8 cellular contexts compared by ENCODE assay signal in the genomic region with DNA sequence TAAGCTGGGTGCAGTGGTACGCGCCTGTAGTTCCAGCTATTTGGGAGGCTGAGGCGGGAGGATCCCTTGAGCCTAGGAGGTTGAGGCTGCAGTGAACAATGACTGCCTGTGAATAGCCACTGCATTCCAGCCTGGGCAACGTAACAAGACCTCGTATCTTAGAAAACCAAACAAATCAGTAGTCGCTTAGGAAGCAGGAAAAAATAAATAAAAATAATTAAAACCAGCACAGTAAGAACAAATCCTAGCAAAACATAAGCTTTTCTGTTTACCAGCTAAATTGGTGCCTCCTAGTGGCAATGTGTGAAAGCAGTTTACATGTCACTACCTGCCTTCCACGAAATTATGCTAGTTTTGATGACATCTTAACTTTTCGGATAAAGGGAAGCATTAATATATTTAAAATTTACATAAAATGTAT. TPM values are rescaled to one million over a fixed set of nuclear protein-coding genes. Genes with fewer than 3 reads are reported as not detected.
DNase-seq lines count a peak whose midpoint lies in the region; ATAC-seq and TF ChIP-seq lines count a peak whose summit lies in the region.

No MANE protein-coding gene starts in this region.

- ATAC-seq in naive thymus-derived CD4-positive, alpha-beta T cell, result no peak
- ATAC-seq in activated CD4-positive, CD25-positive, alpha-beta regulatory T cell treated with anti-CD3 and anti-CD28 coated beads, Interleukin-2, amount 50 U/mL, for 24 hours, result no peak
- no peak for ATAC-seq in HG03039 (IDR thresholded peaks at IDR 0.05; ENCODE audit: unreplicated experiment)

- H3K4me3 Mint-ChIP-seq in naive thymus-derived CD4-positive, alpha-beta T cell, result peak overlapping the region in 9 of 10 donors; percentile 88 to 96 (median 94)

- DNase-seq in AG04450 (ENCODE audit: low read depth, low spot score) (peak; percentile 32), PC-9 (peak in 1 of 2 experiments; percentile 43), dermis microvascular lymphatic vessel endothelial cell (ENCODE audit: low read depth in 2 of 2) (peak; percentile 53 to 71), nucleus accumbens (lab: John Stamatoyannopoulos, UW) (no peak)
- DNase-seq in naive thymus-derived CD4-positive, alpha-beta T cell, result peak in 5 of 9 donors; percentile 37 to 53 (median 42)

- POLR2A ChIA-PET in AG04450 (lab: Yijun Ruan, JAX), result interaction anchor here (0.7 to 4.2 kb wide), 9 partner anchors 10 to 387 kb away, joined by 3 to 44 read pairs (median 8); a partner anchor contains a TSS
- POLR2A ChIA-PET in PC-9 (lab: Charles Lee; ENCODE audit: unreplicated experiment), result interaction anchor here (0.6 to 1.0 kb wide), 8 partner anchors 13 to 398 kb away, joined by 3 to 9 read pairs (median 5); a partner anchor contains a TSS
- POLR2A ChIA-PET in naive thymus-derived CD4-positive, alpha-beta T cell (lab: Charles Lee), result interaction anchor here (0.6 to 5.2 kb wide), 19 partner anchors 9 to 647 kb away, joined by 3 to 69 read pairs (median 6); a partner anchor contains a TSS

- H3K27me3 Mint-ChIP-seq in naive thymus-derived CD4-positive, alpha-beta T cell, result no peaks in the 10 kb centered on the region

- H3K27ac Mint-ChIP-seq in naive thymus-derived CD4-positive, alpha-beta T cell, result peak overlapping the region; percentile 94 to 99 (median 97)

- intact Hi-C loops in PC-9 (cut with micrococcal nuclease; ENCODE audit: unreplicated experiment), result no loop called here
- intact Hi-C loops in naive thymus-derived CD4-positive, alpha-beta T cell (cut with micrococcal nuclease), result loop anchor here in 1 of 2 donors (1.0 kb wide), 1 partner anchor 235 kb away; no protein-coding TSS in a partner anchor

- H3K27me3 ChIP-seq in AG04450 (ENCODE audit: control insufficient read depth, insufficient read depth, low read length), result no peaks in the 10 kb centered on the region
- H3K27me3 ChIP-seq in PC-9 (ENCODE audit: insufficient read depth, low read depth), result no peaks in the 10 kb centered on the region
- no peaks in the 10 kb centered on the region for H3K27me3 ChIP-seq in naive thymus-derived CD4-positive, alpha-beta T cell (ENCODE audit: control insufficient read depth in 2 of 2, insufficient read depth in 2 of 2, low read length in 2 of 2)

- H3K4me1 ChIP-seq in PC-9 (replicated peaks; ENCODE audit: insufficient read depth), result peaks cover 28% of the 10 kb centered on the region
- peaks cover 28 to 31% of the 10 kb centered on the region in 2 donors for H3K4me1 ChIP-seq in naive thymus-derived CD4-positive, alpha-beta T cell (ENCODE audit: control insufficient read depth in 2 of 2, insufficient read depth in 2 of 2, low read length in 2 of 2)

- H3K9me3 Mint-ChIP-seq in naive thymus-derived CD4-positive, alpha-beta T cell, result peaks cover 0 to 2% (median 0%) of the 10 kb centered on the region in 11 donors

- H3K4me2 ChIP-seq in PC-9, result peak overlapping the region; percentile 92

- no peaks in the 10 kb centered on the region for H3K36me3 ChIP-seq in PC-9 (ENCODE audit: low read depth)
- H3K36me3 ChIP-seq in naive thymus-derived CD4-positive, alpha-beta T cell (ENCODE audit: control insufficient read depth in 2 of 3, insufficient read depth in 3 of 3, low read length in 3 of 3), result peaks cover 0 to 19% (median 2%) of the 10 kb centered on the region in 3 experiments

- TSS peak; percentile 43 for BruUV-seq in PC-9 (replicated peaks; lab: Mats Ljungman, UMichigan)

- no peak overlapping the region for H2AFZ ChIP-seq in PC-9

- H3K4me3 ChIP-seq in AG04450 (ENCODE audit: low read depth, low read length) (peak overlapping the region; percentile 69), PC-9 (peak overlapping the region; percentile 59)
- H3K4me3 ChIP-seq in naive thymus-derived CD4-positive, alpha-beta T cell (ENCODE audit: low read length), result peak overlapping the region; percentile 58

- TF ChIP-seq CTCF in AG04450 (IDR thresholded peaks at IDR 0.05; ENCODE audit: low read depth, low read length), result peak; percentile 78
- TF ChIP-seq CTCF in GM12874 (IDR thresholded peaks at IDR 0.05; ENCODE audit: insufficient read depth, low read depth, low read length), result peak; percentile 65
- peak; percentile 73 for TF ChIP-seq CTCF in PC-9 (conservative IDR thresholded peaks at IDR 0.05)

- CTCF ChIA-PET in AG04450 (lab: Charles Lee) (interaction anchor here (0.5 to 4.9 kb wide), 31 partner anchors 8 to 507 kb away, joined by 3 to 49 read pairs (median 4); a partner anchor contains a TSS), PC-9 (lab: Charles Lee) (interaction anchor here (0.5 to 1.6 kb wide), 7 partner anchors 12 to 476 kb away, joined by 3 to 10 read pairs (median 4); a partner anchor contains a TSS)
- CTCF ChIA-PET in naive thymus-derived CD4-positive, alpha-beta T cell (lab: Charles Lee), result interaction anchor here (0.6 to 1.9 kb wide), 7 partner anchors 9 to 848 kb away, joined by 3 to 17 read pairs (median 4); no protein-coding TSS in a partner anchor

- H3K79me2 ChIP-seq in PC-9 (ENCODE audit: low read depth), result peaks cover 46% of the 10 kb centered on the region

- H3K9me3 ChIP-seq in AG04450 (ENCODE audit: control insufficient read depth, insufficient read depth, low read length) (no peaks in the 10 kb centered on the region; the same call in 1 of the 2 replicates), PC-9 (ENCODE audit: insufficient read depth, low read depth) (no peaks in the 10 kb centered on the region)
- no peaks in the 10 kb centered on the region for H3K9me3 ChIP-seq in naive thymus-derived CD4-positive, alpha-beta T cell (ENCODE audit: control insufficient read depth in 2 of 3, low read length in 3 of 3)

- peaks cover 4 to 22% (median 11%) of the 10 kb centered on the region in 5 donors for H3K36me3 Mint-ChIP-seq in naive thymus-derived CD4-positive, alpha-beta T cell

- peaks cover 19 to 43% (median 38%) of the 10 kb centered on the region in 7 donors for H3K4me1 Mint-ChIP-seq in naive thymus-derived CD4-positive, alpha-beta T cell

- H3F3A ChIP-seq in PC-9 (ENCODE audit: insufficient read depth, low read depth), result peaks cover 29% of the 10 kb centered on the region

- no peaks in the 10 kb centered on the region for H3K9me2 ChIP-seq in PC-9 (ENCODE audit: insufficient read depth)

- H4K20me1 ChIP-seq in PC-9 (ENCODE audit: insufficient read depth), result peaks cover 16% of the 10 kb centered on the region

- H3K27ac ChIP-seq in AG04450 (ENCODE audit: low read depth, low read length) (peak overlapping the region; percentile 74), PC-9 (no peak overlapping the region)
- H3K27ac ChIP-seq in naive thymus-derived CD4-positive, alpha-beta T cell (ENCODE audit: low read depth, low read length), result peak overlapping the region; percentile 95

RNA-seq across cellular contexts. Expression of a gene that starts 1.3 kb away (rescaled TPM):
- polyA plus RNA-seq in AG04450 (2011; rRNA removed), result 2.9 and 4.2 TPM in 2 replicates
- 3.4 and 3.9 TPM in 2 replicates for polyA minus RNA-seq in AG04450 (2011; rRNA and poly(A)+ RNA removed)
- 18.6 and 21.4 TPM in 2 replicates for total RNA-seq in PC-9 (2021)
- 12.1 and 16.3 TPM in 2 replicates for total RNA-seq in dermis microvascular lymphatic vessel endothelial cell
- 10 to 100 TPM in 3 of 5 experiments, 1 to 10 TPM in 2; 8.5 to 14.4 (median 11.5) TPM for total RNA-seq in naive thymus-derived CD4-positive, alpha-beta T cell
- polyA plus RNA-seq in naive thymus-derived CD4-positive, alpha-beta T cell, result 10 to 100 TPM in 1 of 2 donors, 1 to 10 TPM in 1; 6.2 to 12.1 TPM

RNA-seq across cellular contexts. Expression of a gene that starts 11.4 kb away (rescaled TPM):
- 42.4 and 63.4 TPM in 2 replicates for polyA plus RNA-seq in AG04450 (2011; rRNA removed)
- polyA minus RNA-seq in AG04450 (2011; rRNA and poly(A)+ RNA removed), result 65.9 and 76.4 TPM in 2 replicates
- total RNA-seq in PC-9 (2021), result 9.0 and 15.3 TPM in 2 replicates
- 26.2 and 40.7 TPM in 2 replicates for total RNA-seq in dermis microvascular lymphatic vessel endothelial cell
- 1 to 10 TPM in 1 of 5 experiments, under 1 TPM in 4; 0.29 to 1.5 (median 0.57) TPM for total RNA-seq in naive thymus-derived CD4-positive, alpha-beta T cell
- under 1 TPM; 0.32 to 0.44 TPM for polyA plus RNA-seq in naive thymus-derived CD4-positive, alpha-beta T cell

RNA-seq across cellular contexts. Expression of a gene that starts 18.0 kb away (rescaled TPM):
- 0.63 and 0.67 TPM in 2 replicates for polyA plus RNA-seq in AG04450 (2011; rRNA removed)
- 0.70 and 1.3 TPM in 2 replicates for polyA minus RNA-seq in AG04450 (2011; rRNA and poly(A)+ RNA removed)
- total RNA-seq in PC-9 (2021) (0.85 and 0.88 TPM in 2 replicates), dermis microvascular lymphatic vessel endothelial cell (under 0.01 and 0.13 TPM in 2 replicates)
- under 1 TPM; 0.11 to 0.54 (median 0.32) TPM for total RNA-seq in naive thymus-derived CD4-positive, alpha-beta T cell
- polyA plus RNA-seq in naive thymus-derived CD4-positive, alpha-beta T cell, result under 1 TPM; 0.12 to 0.33 TPM

RNA-seq across cellular contexts. Expression of a gene that starts 22.3 kb away (rescaled TPM):
- polyA plus RNA-seq in AG04450 (2011; rRNA removed), result not detected in 2 replicates
- 0.18 TPM in 1 of 2 replicates, not detected in the other for polyA minus RNA-seq in AG04450 (2011; rRNA and poly(A)+ RNA removed)
- total RNA-seq in PC-9 (2021) (0.13 and 0.60 TPM in 2 replicates), dermis microvascular lymphatic vessel endothelial cell (not detected in 2 replicates)
- 1 to 10 TPM in 4 of 5 experiments, under 1 TPM in 1; 0.12 to 5.5 (median 3.7) TPM for total RNA-seq in naive thymus-derived CD4-positive, alpha-beta T cell
- 1 to 10 TPM; 2.4 to 3.3 TPM for polyA plus RNA-seq in naive thymus-derived CD4-positive, alpha-beta T cell

RNA-seq across cellular contexts. Expression of a gene that starts 32.4 kb away (rescaled TPM):
- polyA plus RNA-seq in AG04450 (2011; rRNA removed), result not detected in 2 replicates
- not detected in 2 replicates for polyA minus RNA-seq in AG04450 (2011; rRNA and poly(A)+ RNA removed)
- not detected in 2 replicates for total RNA-seq in PC-9 (2021)
- total RNA-seq in dermis microvascular lymphatic vessel endothelial cell, result not detected in 2 replicates
- total RNA-seq in naive thymus-derived CD4-positive, alpha-beta T cell, result not detected
- not detected for polyA plus RNA-seq in naive thymus-derived CD4-positive, alpha-beta T cell

Comparison
In these comparisons a context has a peak if more than half of its experiments do, and no peak if none do; other contexts are left out.
1. DNase-seq: peak in AG04450 (single experiment), dermis microvascular lymphatic vessel endothelial cell (2 of 2) and naive thymus-derived CD4-positive, alpha-beta T cell (5 of 9); none in nucleus accumbens (0 of 56).
2. Peak in every context shown above with its lines, with median percentiles within 50 percentile points of each other: H3K4me3 ChIP-seq and CTCF ChIP-seq.